ENCODE assay signal across 8 cellular contexts in genomic region chr17:48816438-48816773, GRCh38. TPM values are rescaled to one million over a fixed set of nuclear protein-coding genes. Genes with fewer than 3 reads are reported as not detected.
DNase-seq lines count a peak whose midpoint lies in the region; ATAC-seq lines count a peak whose summit lies in the region.

No MANE protein-coding gene starts in this region.

- CTCF ChIA-PET in activated CD4-positive, alpha-beta memory T cell treated with anti-CD3 and anti-CD28 coated beads for 36 hours (lab: Charles Lee): interaction anchor here (1.1 to 18.4 kb wide), 8 partner anchors 11 to 138 kb away, joined by 3 to 614 read pairs (median 6); no protein-coding TSS in a partner anchor

- H3K4me1 Mint-ChIP-seq in T-helper 1 cell treated with Interleukin-12 subunit alpha and Interleukin-12 subunit beta and Interleukin-4 antibody, amounts not matched to agents 30 μg/mL and 1 μg/mL, for 36 hours (ENCODE audit: low read depth): peaks cover 9% of the 10 kb centered on the region
- H3K4me1 Mint-ChIP-seq in activated CD4-positive, alpha-beta memory T cell treated with anti-CD3 and anti-CD28 coated beads for 36 hours (ENCODE audit: low read depth): peaks cover 17% of the 10 kb centered on the region
- peaks cover 22% of the 10 kb centered on the region for H3K4me1 Mint-ChIP-seq in stimulated activated memory B cell treated with anti-CD40 and anti-IgM and Interleukin-4, amounts not matched to agents 10 μg/mL and 1 μg/mL and 100 μg/mL, for 72 hours

- DNase-seq in T-helper 1 cell: no peak
- no peak for DNase-seq in activated CD4-positive, alpha-beta memory T cell treated with anti-CD3 and anti-CD28 coated beads for 36 hours
- no peak for DNase-seq in NOMO-1 (lab: John Stamatoyannopoulos, UW; ENCODE audit: unreplicated experiment in 2 of 2)
- no peak for DNase-seq in SK-N-DZ (ENCODE audit: low spot score)

- peaks cover 71% of the 10 kb centered on the region for H3K27me3 Mint-ChIP-seq in T-helper 1 cell treated with Interleukin-12 subunit alpha and Interleukin-12 subunit beta and Interleukin-4 antibody, amounts not matched to agents 30 μg/mL and 1 μg/mL, for 36 hours (ENCODE audit: low read depth)
- H3K27me3 Mint-ChIP-seq in activated CD4-positive, alpha-beta memory T cell treated with anti-CD3 and anti-CD28 coated beads for 36 hours: peaks cover 44% of the 10 kb centered on the region
- H3K27me3 Mint-ChIP-seq in stimulated activated memory B cell treated with anti-CD40 and anti-IgM and Interleukin-4, amounts not matched to agents 10 μg/mL and 1 μg/mL and 100 μg/mL, for 72 hours: peaks cover 69% of the 10 kb centered on the region

- no peak overlapping the region for H3K27ac Mint-ChIP-seq in T-helper 1 cell treated with Interleukin-12 subunit alpha and Interleukin-12 subunit beta and Interleukin-4 antibody, amounts not matched to agents 30 μg/mL and 1 μg/mL, for 36 hours
- H3K27ac Mint-ChIP-seq in activated CD4-positive, alpha-beta memory T cell treated with anti-CD3 and anti-CD28 coated beads for 36 hours: no peak overlapping the region
- no peak overlapping the region for H3K27ac Mint-ChIP-seq in stimulated activated memory B cell treated with anti-CD40 and anti-IgM and Interleukin-4, amounts not matched to agents 10 μg/mL and 1 μg/mL and 100 μg/mL, for 72 hours

- H3K9ac ChIP-seq in iPS-18a (ENCODE audit: low read length): peak overlapping the region; percentile 70

- H3K4me1 ChIP-seq in iPS-18a (ENCODE audit: control insufficient read depth, low read depth, low read length): peaks cover 19% of the 10 kb centered on the region

- peak overlapping the region; percentile 31 for H3K27ac ChIP-seq in iPS-18a (ENCODE audit: low read length)

- H3K9me3 ChIP-seq in iPS-18a (ENCODE audit: control insufficient read depth, low read depth, low read length): no peaks in the 10 kb centered on the region

- POLR2A ChIA-PET in activated CD4-positive, alpha-beta memory T cell treated with anti-CD3 and anti-CD28 coated beads for 36 hours (lab: Charles Lee): no interaction called here

- peaks cover 12% of the 10 kb centered on the region for H3K27me3 ChIP-seq in iPS-18a (ENCODE audit: control insufficient read depth, insufficient read depth, low read length)

- no peaks in the 10 kb centered on the region for H3K9me3 Mint-ChIP-seq in T-helper 1 cell treated with Interleukin-12 subunit alpha and Interleukin-12 subunit beta and Interleukin-4 antibody, amounts not matched to agents 30 μg/mL and 1 μg/mL, for 36 hours
- H3K9me3 Mint-ChIP-seq in activated CD4-positive, alpha-beta memory T cell treated with anti-CD3 and anti-CD28 coated beads for 36 hours: no peaks in the 10 kb centered on the region
- no peaks in the 10 kb centered on the region for H3K9me3 Mint-ChIP-seq in stimulated activated memory B cell treated with anti-CD40 and anti-IgM and Interleukin-4, amounts not matched to agents 10 μg/mL and 1 μg/mL and 100 μg/mL, for 72 hours

- H3K4me3 Mint-ChIP-seq in T-helper 1 cell treated with Interleukin-12 subunit alpha and Interleukin-12 subunit beta and Interleukin-4 antibody, amounts not matched to agents 30 μg/mL and 1 μg/mL, for 36 hours: peak overlapping the region; percentile 58
- H3K4me3 Mint-ChIP-seq in activated CD4-positive, alpha-beta memory T cell treated with anti-CD3 and anti-CD28 coated beads for 36 hours: peak overlapping the region; percentile 60
- H3K4me3 Mint-ChIP-seq in stimulated activated memory B cell treated with anti-CD40 and anti-IgM and Interleukin-4, amounts not matched to agents 10 μg/mL and 1 μg/mL and 100 μg/mL, for 72 hours: peak overlapping the region; percentile 79

- H3K36me3 Mint-ChIP-seq in T-helper 1 cell treated with Interleukin-12 subunit alpha and Interleukin-12 subunit beta and Interleukin-4 antibody, amounts not matched to agents 30 μg/mL and 1 μg/mL, for 36 hours (ENCODE audit: low read depth): no peaks in the 10 kb centered on the region
- H3K36me3 Mint-ChIP-seq in activated CD4-positive, alpha-beta memory T cell treated with anti-CD3 and anti-CD28 coated beads for 36 hours: no peaks in the 10 kb centered on the region
- no peaks in the 10 kb centered on the region for H3K36me3 Mint-ChIP-seq in stimulated activated memory B cell treated with anti-CD40 and anti-IgM and Interleukin-4, amounts not matched to agents 10 μg/mL and 1 μg/mL and 100 μg/mL, for 72 hours

- no peak for ATAC-seq in stimulated activated memory B cell treated with anti-CD40 and anti-IgM and Interleukin-4, amounts not matched to agents 10 μg/mL and 1 μg/mL and 100 μg/mL, for 72 hours
- ATAC-seq in GM19023 (IDR thresholded peaks at IDR 0.05; ENCODE audit: unreplicated experiment): no peak

- no peaks in the 10 kb centered on the region for H3K36me3 ChIP-seq in iPS-18a (ENCODE audit: control insufficient read depth, low read depth, low read length)

- intact Hi-C loops in activated CD4-positive, alpha-beta memory T cell treated with anti-CD3 and anti-CD28 coated beads for 36 hours (cut with micrococcal nuclease): loop anchor here (2.0 kb wide), 1 partner anchor 24 kb away; no protein-coding TSS in a partner anchor

- peak overlapping the region; percentile 89 for H3K4me3 ChIP-seq in iPS-18a (ENCODE audit: low read length)

RNA-seq across cellular contexts. Expression of gene TTLL6, which starts 0.6 kb away (rescaled TPM):
- total RNA-seq in activated CD4-positive, alpha-beta memory T cell treated with anti-CD3 and anti-CD28 coated beads for 36 hours: not detected
- 0.03 and 0.14 TPM in 2 replicates for polyA plus RNA-seq in SK-N-DZ (2014; cell fraction: cytosol; rRNA removed)
- 0.50 and 1.2 TPM in 2 replicates for polyA plus RNA-seq in SK-N-DZ (2014; cell fraction: nucleus; rRNA removed)

RNA-seq across cellular contexts. Expression of gene CALCOCO2, which starts 14.4 kb away (rescaled TPM):
- 10 to 100 TPM; 65.1 to 72.1 TPM for total RNA-seq in activated CD4-positive, alpha-beta memory T cell treated with anti-CD3 and anti-CD28 coated beads for 36 hours
- 24.5 and 35.7 TPM in 2 replicates for polyA plus RNA-seq in SK-N-DZ (2014; cell fraction: cytosol; rRNA removed)
- polyA plus RNA-seq in SK-N-DZ (2014; cell fraction: nucleus; rRNA removed): 30.8 and 35.2 TPM in 2 replicates
